8 cellular contexts compared by ENCODE assay signal in genomic region chr22:18156878-18157713, GRCh38. TPM values are rescaled to one million over a fixed set of nuclear protein-coding genes. Genes with fewer than 3 reads are reported as not detected.
DNase-seq lines count a peak whose midpoint lies in the region; ATAC-seq, FAIRE-seq and TF ChIP-seq lines count a peak whose summit lies in the region.

No MANE protein-coding gene starts in this region.

- H3K4me3 ChIP-seq in A549: no peak overlapping the region
- no peak overlapping the region for H3K4me3 ChIP-seq in GM12875 (ENCODE audit: low read depth, low read length)
- no peak overlapping the region for H3K4me3 ChIP-seq in stomach

- peaks cover 0 to 22% (median 7%) of the 10 kb centered on the region in 4 donors for H3K36me3 ChIP-seq in stomach

- no peak overlapping the region for H3K27ac ChIP-seq in A549
- H3K27ac ChIP-seq in stomach: peak overlapping the region; percentile 18 to 69 (median 50)

- CTCF ChIA-PET in A549 (lab: Yijun Ruan, JAX): interaction anchor here (0.7 to 1.3 kb wide), 6 partner anchors 9 to 858 kb away, joined by 3 to 4 read pairs (median 3); no protein-coding TSS in a partner anchor

- TF ChIP-seq POLR2A in A549 (IDR thresholded peaks at IDR 0.05; ENCODE audit: low read length) (no peak), stomach (IDR thresholded peaks at IDR 0.05) (no peak)

- FAIRE-seq in A549 (lab: Jason Lieb, UNC): no peak

- intact Hi-C loops in stomach (cut with DNase I; ENCODE audit: low total_unique reads): no loop called here

- TF ChIP-seq EP300 in A549 (IDR thresholded peaks at IDR 0.05): no peak
- TF ChIP-seq EP300 in stomach (IDR thresholded peaks at IDR 0.05): no peak

- no peak overlapping the region for H3K4me2 ChIP-seq in A549

- no peaks in the 10 kb centered on the region for H3K27me3 ChIP-seq in stomach

- TF ChIP-seq CTCF in A549 (IDR thresholded peaks at IDR 0.05) (peak; percentile 55), GM12875 (IDR thresholded peaks at IDR 0.05; ENCODE audit: borderline replicate concordance, insufficient read depth, low read depth, low read length) (peak; percentile 50; the same call in 1 of the 2 replicates), stomach (IDR thresholded peaks at IDR 0.05) (peak in 5 of 7 experiments; percentile 15 to 57 (median 50))

- DNase-seq in A549 (ENCODE audit: low read depth in 1 of 2, low spot score in 1 of 2) (peak; percentile 58 to 65), NCI-H2196 (lab: John Stamatoyannopoulos, UW; ENCODE audit: unreplicated experiment) (peak; percentile 88), epidermal melanocyte (ENCODE audit: insufficient read length, low spot score) (peak; percentile 71), middle frontal gyrus (ENCODE audit: extremely low spot score, low spot score) (peak; percentile 31), stomach (peak; percentile 56)
- DNase-seq in activated CD4-positive, alpha-beta T cell treated with anti-CD3 and anti-CD28 coated beads, Interleukin-2, amount 50 U/mL, for 1 hour: peak; percentile 41

- ATAC-seq in A549 (peak; percentile 95 to 98), GM19397 (IDR thresholded peaks at IDR 0.05; ENCODE audit: unreplicated experiment) (no peak)

- TF ChIP-seq RAD21 in A549 (conservative IDR thresholded peaks at IDR 0.05 in 1 of 2, IDR thresholded peaks at IDR 0.05 in 1 of 2): peak; percentile 71 to 79

- H3K9me3 ChIP-seq in A549: no peaks in the 10 kb centered on the region
- H3K9me3 ChIP-seq in stomach: no peaks in the 10 kb centered on the region

- H3K4me1 ChIP-seq in A549: no peaks in the 10 kb centered on the region
- peaks cover 2 to 11% (median 7%) of the 10 kb centered on the region in 4 donors for H3K4me1 ChIP-seq in stomach

- POLR2A ChIA-PET in A549 (lab: Yijun Ruan, JAX): no interaction called here

- 45% methylated on average over 17 of the region's 24 CpGs for WGBS in A549 (ENCODE audit: missing lambda C conversion rate)
- WGBS in stomach, 5 donors: 48 to 60% (median 58%) methylated on average over 23 to 24 of the region's 24 CpGs

TF ChIP-seq in A549, 52 proteins besides CTCF, POLR2A, EP300 and RAD21:
- TF ChIP-seq HOXB5 (CRISPR knock-in tag; IDR thresholded peaks at IDR 0.05) (no peak), BHLHE40 (IDR thresholded peaks at IDR 0.05; ENCODE audit: low read depth, low read length) (no peak), SMC3 (IDR thresholded peaks at IDR 0.05) (peak; percentile 37; the same call in 1 of the 3 replicates)

RNA-seq across cellular contexts. Expression of gene USP18, which starts 7.1 kb away (rescaled TPM):
- polyA plus RNA-seq in A549 (2011; rRNA removed) (9.7 and 11.7 TPM in 2 replicates), A549 (2017; fragmentation: RNase III; extraction: RNeasy Plus Mini Kit Qiagen cat#74134 plus additional on column Dnase treatment) (4.7 to 5.9 TPM (median 5.7 TPM) in 3 replicates), stomach (1 to 10 TPM; 5.4 to 9.6 (median 5.8) TPM)
- 6.1 and 7.3 TPM in 2 replicates for polyA plus RNA-seq in A549 (2012; cell fraction: cytosol; rRNA removed)
- polyA plus RNA-seq in A549 (2012; cell fraction: nucleus; rRNA removed): 3.3 and 4.6 TPM in 2 replicates
- polyA minus RNA-seq in A549 (2011; rRNA and poly(A)+ RNA removed): 5.2 and 5.3 TPM in 2 replicates
- total RNA-seq in stomach: 1 to 10 TPM in 3 of 5 donors, under 1 TPM in 1, not detected in 1; 0.29 to 5.1 (median 2.9) TPM

RNA-seq across cellular contexts. Expression of gene TUBA8, which starts 46.5 kb away (rescaled TPM):
- 0.66 and 0.90 TPM in 2 replicates for polyA plus RNA-seq in A549 (2011; rRNA removed)
- polyA plus RNA-seq in A549 (2012; cell fraction: cytosol; rRNA removed): 1.1 TPM in 2 replicates
- 3.5 and 3.8 TPM in 2 replicates for polyA plus RNA-seq in A549 (2012; cell fraction: nucleus; rRNA removed)
- 0.13 to 0.41 TPM in 2 of 3 replicates, not detected in the other for polyA plus RNA-seq in A549 (2017; fragmentation: RNase III; extraction: RNeasy Plus Mini Kit Qiagen cat#74134 plus additional on column Dnase treatment)
- 1.2 and 1.5 TPM in 2 replicates for polyA minus RNA-seq in A549 (2011; rRNA and poly(A)+ RNA removed)
- total RNA-seq in stomach: not detected
- polyA plus RNA-seq in stomach: 1 to 10 TPM; 3.1 to 4.1 (median 3.5) TPM

Comparison
In these comparisons a context has a peak if more than half of its experiments do, and no peak if none do; other contexts are left out.
1. DNase-seq: peak in every context shown above with its lines; median percentile 88 in NCI-H2196; 71 in epidermal melanocyte; 62 in A549; 56 in stomach; 41 in activated CD4-positive, alpha-beta T cell treated with anti-CD3 and anti-CD28 coated beads, Interleukin-2, amount 50 U/mL, for 1 hour; 31 in middle frontal gyrus.
2. H3K27ac ChIP-seq: peak in stomach (5 of 5); none in A549 (0 of 2).
3. Peak in every context shown above with its lines, with median percentiles within 50 percentile points of each other: CTCF ChIP-seq.